22 cellular contexts compared by ENCODE assay signal in genomic region chr5:68440666-68441065, GRCh38.
DNase-seq lines count a peak whose midpoint lies in the region; ATAC-seq, FAIRE-seq and TF ChIP-seq lines count a peak whose summit lies in the region.
"Had no signal": no experiment of that assay in that cellular context is flagged by ENCODE, and none has a peak within 500 bp of the region (broad histone marks: within the 10 kb centered on the region; RNA-seq: fewer than 3 reads in every experiment).

No MANE protein-coding gene starts in this region.

- no peak for ATAC-seq in GM12878
- ATAC-seq in GM18867 (IDR thresholded peaks at IDR 0.05; ENCODE audit: unreplicated experiment): no peak
- ATAC-seq: K562, PC-3 had no signal

- no peak for TF ChIP-seq RAD21 in GM12878 (IDR thresholded peaks at IDR 0.05; ENCODE audit: insufficient read depth, low read depth, low read length)

- POLR2A ChIA-PET in GM12878 (lab: Charles Lee): interaction anchor here (1.0 to 1.5 kb wide), 4 partner anchors 30 to 154 kb away, joined by 3 to 6 read pairs (median 4); no protein-coding TSS in a partner anchor

- H3K4me3 ChIP-seq in GM12878: no peak overlapping the region
- H3K4me3 ChIP-seq: K562 had no signal

- CTCF ChIA-PET in GM12878 (lab: Yijun Ruan, JAX): interaction anchor here (0.8 to 11.3 kb wide), 6 partner anchors 6 to 168 kb away, joined by 3 to 97 read pairs (median 6); no protein-coding TSS in a partner anchor

- H3K27me3 ChIP-seq in GM12878 (replicated peaks in 1 of 2; ENCODE audit: control insufficient read depth in 2 of 2, insufficient read depth in 2 of 2, low read length in 1 of 2): no peaks in the 10 kb centered on the region

- H3K27me3 Mint-ChIP-seq in nephron (ENCODE audit: low read depth): peaks cover 3% of the 10 kb centered on the region

- H3K4me2 ChIP-seq in GM12878 (ENCODE audit: control insufficient read depth, insufficient read depth): no peak overlapping the region

- H3K9ac ChIP-seq in GM12878 (ENCODE audit: control insufficient read depth, insufficient read depth, low read length): no peak overlapping the region

- H3K4me3 Mint-ChIP-seq in nephron: no peak overlapping the region
- H3K4me3 Mint-ChIP-seq: CD14-positive monocyte had no signal

- TF ChIP-seq POLR2A in GM12878 (IDR thresholded peaks at IDR 0.05; ENCODE audit: low read depth, low read length): no peak

- in situ Hi-C loops in GM12878 (cut with MboI) (no loop called here), GM13976 (cut with MboI; ENCODE audit: low sequenced_read_pairs, unreplicated experiment) (no loop called here)

- TF ChIP-seq EP300 in GM12878 (IDR thresholded peaks at IDR 0.05; ENCODE audit: borderline replicate concordance in 1 of 2, control insufficient read depth in 1 of 2, low read depth in 2 of 2, low read length in 2 of 2): no peak

- H3K9me3 Mint-ChIP-seq in nephron: no peaks in the 10 kb centered on the region

- H4K20me1 ChIP-seq in GM12878 (ENCODE audit: control insufficient read depth, insufficient read depth): no peaks in the 10 kb centered on the region

- H3K4me1 ChIP-seq in GM12878 (ENCODE audit: control insufficient read depth, insufficient read depth, low read length): peaks cover 29% of the 10 kb centered on the region

- no peaks in the 10 kb centered on the region for H3K36me3 Mint-ChIP-seq in nephron (ENCODE audit: low read depth)
- H3K36me3 Mint-ChIP-seq: CD14-positive monocyte had no signal

- DNase-seq in DMS53 (lab: John Stamatoyannopoulos, UW) (peak; percentile 15), DMS53 treated with DMSO at 0.1 percent for 48 hours (lab: John Stamatoyannopoulos, UW; ENCODE audit: unreplicated experiment) (no peak), GM12878 (ENCODE audit: low read depth, low spot score) (no peak), GM13976 (ENCODE audit: low spot score) (no peak)
- DNase-seq in activated CD4-positive, CD25-positive, alpha-beta regulatory T cell treated with anti-CD3 and anti-CD28 coated beads, Interleukin-2, amount 50 U/mL, for 72 hours: no peak
- DNase-seq: GF-D8, MV-4-11, NCI-H1417, NCI-H187 treated with DMSO at 0.1 percent for 48 hours, NCI-H226, NCI-H524, NCI-H82, PC-3, RPMI8226, SHP77 treated with DMSO at 0.1 percent for 48 hours had no signal

- H3K36me3 ChIP-seq in KOPT-K1 (ENCODE audit: insufficient read depth, low read length) (no peaks in the 10 kb centered on the region), GM12878 (ENCODE audit: control insufficient read depth in 2 of 2, insufficient read depth in 2 of 2, low read length in 1 of 2) (no peaks in the 10 kb centered on the region)

- intact Hi-C loops in GM12878 (cut with micrococcal nuclease; ENCODE audit: unreplicated experiment): no loop called here

- H3K79me2 ChIP-seq in GM12878 (ENCODE audit: control insufficient read depth, insufficient read depth, low read length): no peaks in the 10 kb centered on the region

- RAD21 ChIA-PET in GM12878 (lab: Charles Lee; ENCODE audit: unreplicated experiment): interaction anchor here (0.8 to 14.5 kb wide), 12 partner anchors 8 to 153 kb away, joined by 3 to 190 read pairs (median 5); no protein-coding TSS in a partner anchor

- H3K27ac Mint-ChIP-seq in nephron: peak overlapping the region in 2 of 3 experiments; percentile 21 to 64

- peaks cover 56% of the 10 kb centered on the region for H3K4me1 Mint-ChIP-seq in nephron

- no TSS peak for BruUV-seq in GM12878 (replicated peaks; lab: Mats Ljungman, UMichigan)

- no peak for FAIRE-seq in GM12878 (lab: Jason Lieb, UNC)
- FAIRE-seq: H1, K562 had no signal

- H3K27ac ChIP-seq in KOPT-K1 (ENCODE audit: low read depth, low read length, poor library complexity, severe bottlenecking) (peak overlapping the region; percentile 77), GM12878 (ENCODE audit: control insufficient read depth, insufficient read depth) (0 out of 2 replicates have a peak overlapping the region, but pooled peaks have one; percentile 31)
- H3K27ac ChIP-seq: 22Rv1 had no signal

- SMC1A ChIA-PET in GM12878 (lab: Charles Lee; ENCODE audit: uncharacterized antibody, unreplicated experiment): interaction anchor here (0.8 to 13.1 kb wide), 13 partner anchors 7 to 202 kb away, joined by 3 to 266 read pairs (median 5); no protein-coding TSS in a partner anchor

- no peak overlapping the region for H2AFZ ChIP-seq in GM12878 (ENCODE audit: control insufficient read depth, low read depth, low read length)

- TF ChIP-seq CTCF in GM12878 (IDR thresholded peaks at IDR 0.05 in 2 of 3, conservative IDR thresholded peaks at IDR 0.05 in 1 of 3; ENCODE audit: control insufficient read depth in 2 of 3, extremely low read depth in 1 of 3, insufficient read depth in 1 of 3, low read depth in 3 of 3, low read length in 3 of 3) (no peak), nephron (IDR thresholded peaks at IDR 0.05; ENCODE audit: unreplicated experiment in 3 of 3) (no peak), GM13976 (IDR thresholded peaks at IDR 0.05; ENCODE audit: borderline replicate concordance, control extremely low read depth, extremely low read depth, insufficient read depth, missing control alignments) (no peak)

- H3K9me3 ChIP-seq in KOPT-K1 (ENCODE audit: insufficient read depth, low read length, poor library complexity, severe bottlenecking) (no peaks in the 10 kb centered on the region), GM12878 (replicated peaks; ENCODE audit: control insufficient read depth, insufficient read depth, low read length) (no peaks in the 10 kb centered on the region; the same call in 1 of the 3 replicates)

TF ChIP-seq in GM12878, 131 proteins besides CTCF, POLR2A, EP300 and RAD21 (continues in another document):
- TF ChIP-seq POLR2AphosphoS2 (IDR thresholded peaks at IDR 0.05; ENCODE audit: low read depth, low read length): no peak
- TF ChIP-seq MEF2B (IDR thresholded peaks at IDR 0.05; ENCODE audit: partially characterized antibody, poor library complexity, severe bottlenecking): no peak
- no peak for TF ChIP-seq JUNB (IDR thresholded peaks at IDR 0.05)
- TF ChIP-seq GABPA (IDR thresholded peaks at IDR 0.05; ENCODE audit: low read depth): no peak
- no peak for TF ChIP-seq SIN3A (IDR thresholded peaks at IDR 0.05; ENCODE audit: low read depth, low read length)
- TF ChIP-seq ZNF274 (IDR thresholded peaks at IDR 0.05; ENCODE audit: insufficient read depth, insufficient read length): no peak
- TF ChIP-seq CUX1 (IDR thresholded peaks at IDR 0.05; ENCODE audit: insufficient replicate concordance, low read depth, low read length): no peak
- no peak for TF ChIP-seq E4F1 (IDR thresholded peaks at IDR 0.05; ENCODE audit: borderline replicate concordance, partially characterized antibody)
- TF ChIP-seq SPI1 (IDR thresholded peaks at IDR 0.05; ENCODE audit: borderline replicate concordance, insufficient read depth, low read depth, low read length): no peak
- no peak for TF ChIP-seq WRNIP1 (IDR thresholded peaks at IDR 0.05; ENCODE audit: borderline replicate concordance, low read depth, low read length)
- TF ChIP-seq IKZF2 (IDR thresholded peaks at IDR 0.05): no peak
